In the genomic region with DNA sequence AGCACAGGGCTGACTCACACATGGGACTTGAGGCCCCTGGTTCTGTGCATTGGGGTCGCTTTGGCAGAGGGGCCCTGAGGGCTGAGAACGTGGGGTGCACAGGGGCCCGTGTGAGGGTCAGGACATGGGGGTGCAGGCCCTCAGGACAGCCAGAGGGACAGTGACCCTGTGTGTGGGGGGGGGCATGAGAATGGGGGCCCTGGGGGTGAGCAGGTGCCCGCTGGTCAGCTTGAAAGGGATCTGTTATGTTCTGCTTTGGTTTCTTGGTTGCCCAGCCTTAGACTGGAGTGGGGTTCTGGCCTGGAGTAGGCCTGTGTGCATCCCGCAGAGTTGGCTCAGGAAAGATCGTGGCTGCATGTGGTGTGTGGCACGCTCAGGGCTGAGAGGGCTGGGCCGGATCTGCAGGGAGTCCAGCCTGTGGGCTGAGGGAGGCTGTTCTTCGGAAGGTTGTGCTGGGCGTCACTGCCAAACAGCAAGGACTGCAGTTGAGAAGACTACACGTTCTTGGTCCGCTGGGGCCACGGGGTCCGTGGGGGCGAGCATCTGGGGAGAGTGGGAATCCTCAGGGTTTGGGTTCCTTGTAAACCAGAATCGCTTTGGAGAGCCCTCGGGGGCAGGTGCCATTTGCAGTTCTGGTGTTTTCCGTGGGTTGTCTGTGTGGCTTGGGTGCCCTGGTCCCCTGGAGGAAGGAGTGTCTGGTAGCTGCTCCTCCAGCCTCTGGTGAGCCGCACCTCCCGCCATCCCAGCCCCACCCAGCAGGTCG, we compare ENCODE assay signal across 22 cellular contexts. TPM values are rescaled to one million over a fixed set of nuclear protein-coding genes. Genes with fewer than 3 reads are reported as not detected.
DNase-seq lines count a peak whose midpoint lies in the region; ATAC-seq and TF ChIP-seq lines count a peak whose summit lies in the region.
"Had no signal": no experiment of that assay in that cellular context is flagged by ENCODE, and none has a peak within 500 bp of the region (broad histone marks: within the 10 kb centered on the region; RNA-seq: fewer than 3 reads in every experiment).

No MANE protein-coding gene starts in this region.

- no peaks in the 10 kb centered on the region for H3K27me3 Mint-ChIP-seq in T-helper 1 cell treated with Interleukin-12 subunit alpha and Interleukin-12 subunit beta and Interleukin-4 antibody, amounts not matched to agents 30 μg/mL and 1 μg/mL, for 36 hours (ENCODE audit: low read depth)
- no peaks in the 10 kb centered on the region for H3K27me3 Mint-ChIP-seq in natural killer cell treated with Interleukin-12 subunit alpha and Interleukin-12 subunit beta and Interleukin-15 and Interleukin-18, amount 100 ng/mL, for 72 hours
- H3K27me3 Mint-ChIP-seq: B cell; stimulated activated memory B cell treated with anti-CD40 and anti-IgM and Interleukin-4, amounts not matched to agents 10 μg/mL and 1 μg/mL and 100 μg/mL, for 72 hours had no signal

- H2AK9ac ChIP-seq in IMR-90 (replicated peaks; ENCODE audit: low read depth, low read length, poor library complexity): no peak overlapping the region

- peaks cover 5% of the 10 kb centered on the region; the same call in 1 of the 2 replicates for H3K9me3 ChIP-seq in IMR-90 (ENCODE audit: control insufficient read depth, insufficient read depth, low read length)
- H3K9me3 ChIP-seq: lower lobe of right lung, psoas muscle, SK-N-SH, transverse colon had no signal

- intact Hi-C loops in IMR-90 (cut with micrococcal nuclease): no loop called here

- peak overlapping the region; percentile 32 for H3K27ac Mint-ChIP-seq in T-helper 1 cell treated with Interleukin-12 subunit alpha and Interleukin-12 subunit beta and Interleukin-4 antibody, amounts not matched to agents 30 μg/mL and 1 μg/mL, for 36 hours
- H3K27ac Mint-ChIP-seq in natural killer cell treated with Interleukin-12 subunit alpha and Interleukin-12 subunit beta and Interleukin-15 and Interleukin-18, amount 100 ng/mL, for 72 hours: peak overlapping the region; percentile 30 to 77
- H3K27ac Mint-ChIP-seq: B cell; GM23338; stimulated activated memory B cell treated with anti-CD40 and anti-IgM and Interleukin-4, amounts not matched to agents 10 μg/mL and 1 μg/mL and 100 μg/mL, for 72 hours had no signal

- H2BK15ac ChIP-seq in IMR-90 (ENCODE audit: low read depth, low read length): no peak overlapping the region

- peaks cover 5% of the 10 kb centered on the region for H3K9me3 Mint-ChIP-seq in T-helper 1 cell treated with Interleukin-12 subunit alpha and Interleukin-12 subunit beta and Interleukin-4 antibody, amounts not matched to agents 30 μg/mL and 1 μg/mL, for 36 hours
- peaks cover 9% of the 10 kb centered on the region for H3K9me3 Mint-ChIP-seq in natural killer cell treated with Interleukin-12 subunit alpha and Interleukin-12 subunit beta and Interleukin-15 and Interleukin-18, amount 100 ng/mL, for 72 hours
- H3K9me3 Mint-ChIP-seq: GM23338; stimulated activated memory B cell treated with anti-CD40 and anti-IgM and Interleukin-4, amounts not matched to agents 10 μg/mL and 1 μg/mL and 100 μg/mL, for 72 hours had no signal

- H3K4me3 Mint-ChIP-seq in T-helper 1 cell treated with Interleukin-12 subunit alpha and Interleukin-12 subunit beta and Interleukin-4 antibody, amounts not matched to agents 30 μg/mL and 1 μg/mL, for 36 hours: no peak overlapping the region
- peak overlapping the region; percentile 25 for H3K4me3 Mint-ChIP-seq in natural killer cell treated with Interleukin-12 subunit alpha and Interleukin-12 subunit beta and Interleukin-15 and Interleukin-18, amount 100 ng/mL, for 72 hours
- H3K4me3 Mint-ChIP-seq: B cell; GM23338; stimulated activated memory B cell treated with anti-CD40 and anti-IgM and Interleukin-4, amounts not matched to agents 10 μg/mL and 1 μg/mL and 100 μg/mL, for 72 hours had no signal

- H2BK5ac ChIP-seq in IMR-90 (ENCODE audit: low read depth, low read length, poor library complexity, severe bottlenecking): no peak overlapping the region

- no peaks in the 10 kb centered on the region for H3K27me3 ChIP-seq in IMR-90 (ENCODE audit: control insufficient read depth, insufficient read depth, low read length)
- H3K27me3 ChIP-seq: transverse colon had no signal

- no peak for TF ChIP-seq CTCF in IMR-90 (conservative IDR thresholded peaks at IDR 0.05; ENCODE audit: low read depth, low read length)

- CTCF ChIA-PET in IMR-90 (lab: Yijun Ruan, JAX): no interaction called here

- no peak overlapping the region for H3K23ac ChIP-seq in IMR-90 (ENCODE audit: low read depth, low read length)

- peaks cover 30 to 51% of the 10 kb centered on the region in 2 experiments for H3K79me1 ChIP-seq in IMR-90 (ENCODE audit: low read depth in 1 of 2, low read length in 2 of 2)

- H4K20me1 ChIP-seq in IMR-90 (ENCODE audit: insufficient read depth, low read length): peaks cover 5% of the 10 kb centered on the region

- no peak overlapping the region for H2BK120ac ChIP-seq in IMR-90 (ENCODE audit: low read depth, low read length)

- 91% methylated on average over 10 of the region's 21 CpGs; no CpG with 5 or more reads in 1 of the 2 experiments for WGBS in IMR-90 (ENCODE audit: extremely low coverage in 2 of 2, insufficient read length in 1 of 2), 2 experiments

- no peak for TF ChIP-seq POLR2A in IMR-90 (IDR thresholded peaks at IDR 0.05; ENCODE audit: low read depth, low read length)

- H3K27ac ChIP-seq in IMR-90 (ENCODE audit: insufficient read depth, low read length): no peak overlapping the region
- H3K27ac ChIP-seq: 22Rv1, lower lobe of right lung, psoas muscle, transverse colon had no signal

- H3K4me1 Mint-ChIP-seq in T-helper 1 cell treated with Interleukin-12 subunit alpha and Interleukin-12 subunit beta and Interleukin-4 antibody, amounts not matched to agents 30 μg/mL and 1 μg/mL, for 36 hours (ENCODE audit: low read depth): peaks cover 26% of the 10 kb centered on the region
- peaks cover 33 to 34% of the 10 kb centered on the region in 2 donors for H3K4me1 Mint-ChIP-seq in natural killer cell treated with Interleukin-12 subunit alpha and Interleukin-12 subunit beta and Interleukin-15 and Interleukin-18, amount 100 ng/mL, for 72 hours (ENCODE audit: low read depth in 2 of 2)
- H3K4me1 Mint-ChIP-seq: B cell, GM23338 had no signal

- no peak for ATAC-seq in IMR-90 (ENCODE audit: low read depth)
- no peak for ATAC-seq in natural killer cell treated with Interleukin-12 subunit alpha and Interleukin-12 subunit beta and Interleukin-15 and Interleukin-18, amount 100 ng/mL, for 72 hours
- ATAC-seq: GM23338, lower lobe of right lung, PC-3 had no signal

- no peak for TF ChIP-seq RAD21 in IMR-90 (IDR thresholded peaks at IDR 0.05; ENCODE audit: low read length)

- no peak overlapping the region for H4K91ac ChIP-seq in IMR-90 (ENCODE audit: insufficient read depth, low read depth, low read length)

- H3K4me2 ChIP-seq in IMR-90 (ENCODE audit: low read depth, low read length): no peak overlapping the region
- H3K4me2 ChIP-seq: GM23338, SK-N-SH had no signal

- POLR2A ChIA-PET in IMR-90 (lab: Charles Lee; ENCODE audit: unreplicated experiment): no interaction called here

- H4K5ac ChIP-seq in IMR-90 (ENCODE audit: low read depth, low read length): no peak overlapping the region

- H3K18ac ChIP-seq in IMR-90 (ENCODE audit: low read depth, low read length): no peak overlapping the region

- H3K56ac ChIP-seq in IMR-90 (ENCODE audit: extremely low read depth, insufficient read depth, low read length): no peak overlapping the region

- no peak overlapping the region for H3K4ac ChIP-seq in IMR-90 (ENCODE audit: low read depth, low read length)

- H4K8ac ChIP-seq in IMR-90 (ENCODE audit: low read depth in 2 of 2, low read length in 2 of 2): no peak overlapping the region

- no TSS peak for BruUV-seq in IMR-90 (replicated peaks; lab: Mats Ljungman, UMichigan)

- in situ Hi-C loops in IMR-90 (cut with MboI; ENCODE audit: low sequenced_read_pairs): no loop called here

- no peak overlapping the region for H3K4me3 ChIP-seq in IMR-90 (ENCODE audit: insufficient read depth, low read depth, low read length)
- H3K4me3 ChIP-seq: GM23338, lower lobe of right lung, psoas muscle, transverse colon had no signal

- no peak overlapping the region for H2AK5ac ChIP-seq in IMR-90 (ENCODE audit: low read depth, low read length)

- dilution Hi-C loops in IMR-90 (cut with HindIII; ENCODE audit: low sequenced_read_pairs, unreplicated experiment): no loop called here

- H2AFZ ChIP-seq in IMR-90 (replicated peaks; ENCODE audit: low read length, poor library complexity): peak overlapping the region; percentile 1
- H2AFZ ChIP-seq: GM23338 had no signal

- DNase-seq in T-helper 1 cell (no peak), IMR-90 (no peak), cerebellar cortex (ENCODE audit: low spot score) (peak; percentile 46), occipital lobe (lab: John Stamatoyannopoulos, UW) (no peak), NCI-H510A treated with DMSO at 0.1 percent for 48 hours (lab: John Stamatoyannopoulos, UW) (no peak), GM19240 (ENCODE audit: insufficient read length, low spot score) (no peak)
- DNase-seq in natural killer cell treated with Interleukin-12 subunit alpha and Interleukin-12 subunit beta and Interleukin-15 and Interleukin-18, amount 100 ng/mL, for 72 hours (ENCODE audit: low spot score): no peak
- DNase-seq: anterior cingulate cortex; cortex of kidney; DMS153; NCI-H2029 treated with DMSO at 0.1 percent for 48 hours; PC-3; stimulated activated CD4-positive, alpha-beta T cell treated with anti-CD3 and anti-CD28 coated beads, Interleukin-12 subunit alpha, Interleukin-12 subunit beta, amount 100 ng/mL, for 4 hours; transverse colon had no signal

- H3K9ac ChIP-seq in IMR-90 (ENCODE audit: low read depth, low read length): no peak overlapping the region
- H3K9ac ChIP-seq: SK-N-SH had no signal

- H3K14ac ChIP-seq in IMR-90 (replicated peaks; ENCODE audit: low read depth, low read length): no peak overlapping the region

- peaks cover 68% of the 10 kb centered on the region for H3K36me3 ChIP-seq in IMR-90 (ENCODE audit: control insufficient read depth, insufficient read depth, low read length)

- H3K36me3 Mint-ChIP-seq in T-helper 1 cell treated with Interleukin-12 subunit alpha and Interleukin-12 subunit beta and Interleukin-4 antibody, amounts not matched to agents 30 μg/mL and 1 μg/mL, for 36 hours (ENCODE audit: low read depth): peaks cover 31% of the 10 kb centered on the region
- H3K36me3 Mint-ChIP-seq in natural killer cell treated with Interleukin-12 subunit alpha and Interleukin-12 subunit beta and Interleukin-15 and Interleukin-18, amount 100 ng/mL, for 72 hours: peaks cover 12% of the 10 kb centered on the region

- no peaks in the 10 kb centered on the region; the same call in 1 of the 2 replicates for H3K4me1 ChIP-seq in IMR-90 (ENCODE audit: control insufficient read depth, insufficient read depth, low read length)
- H3K4me1 ChIP-seq: transverse colon had no signal

- H2BK20ac ChIP-seq in IMR-90 (ENCODE audit: low read depth, low read length): no peak overlapping the region

- H3K9me1 ChIP-seq in IMR-90 (ENCODE audit: insufficient read depth, low read length): no peaks in the 10 kb centered on the region

RNA-seq across cellular contexts. Expression of gene UVSSA, which starts 15.2 kb away (rescaled TPM):
- total RNA-seq in IMR-90 (2012; rRNA removed): 1.4 TPM in 2 replicates
- polyA plus RNA-seq in IMR-90 (2012; rRNA removed): 8.4 and 9.4 TPM in 2 replicates
- 5.7 and 5.9 TPM in 2 replicates for polyA plus RNA-seq in IMR-90 (2012; cell fraction: cytosol; rRNA removed)
- polyA plus RNA-seq in IMR-90 (2012; cell fraction: nucleus; rRNA removed; ENCODE audit: low replicate concordance): 63.0 and 126 TPM in 2 replicates
- total RNA-seq in natural killer cell treated with Interleukin-12 subunit alpha and Interleukin-12 subunit beta and Interleukin-15 and Interleukin-18, amount 100 ng/mL, for 72 hours: 10 to 100 TPM; 19.6 to 25.1 TPM
- total RNA-seq in occipital lobe: 9.5 TPM

RNA-seq across cellular contexts. Expression of gene MAEA, which starts 42.1 kb away (rescaled TPM):
- 61.5 and 77.2 TPM in 2 replicates for total RNA-seq in IMR-90 (2012; rRNA removed)
- polyA plus RNA-seq in IMR-90 (2012; rRNA removed): 108 and 120 TPM in 2 replicates
- polyA plus RNA-seq in IMR-90 (2012; cell fraction: cytosol; rRNA removed): 108 and 119 TPM in 2 replicates
- 179 and 309 TPM in 2 replicates for polyA plus RNA-seq in IMR-90 (2012; cell fraction: nucleus; rRNA removed; ENCODE audit: low replicate concordance)
- 10 to 100 TPM; 60.1 to 93.7 TPM for total RNA-seq in natural killer cell treated with Interleukin-12 subunit alpha and Interleukin-12 subunit beta and Interleukin-15 and Interleukin-18, amount 100 ng/mL, for 72 hours
- total RNA-seq in occipital lobe: 27.9 TPM
